11 cellular contexts compared by ENCODE assay signal in the genomic region with DNA sequence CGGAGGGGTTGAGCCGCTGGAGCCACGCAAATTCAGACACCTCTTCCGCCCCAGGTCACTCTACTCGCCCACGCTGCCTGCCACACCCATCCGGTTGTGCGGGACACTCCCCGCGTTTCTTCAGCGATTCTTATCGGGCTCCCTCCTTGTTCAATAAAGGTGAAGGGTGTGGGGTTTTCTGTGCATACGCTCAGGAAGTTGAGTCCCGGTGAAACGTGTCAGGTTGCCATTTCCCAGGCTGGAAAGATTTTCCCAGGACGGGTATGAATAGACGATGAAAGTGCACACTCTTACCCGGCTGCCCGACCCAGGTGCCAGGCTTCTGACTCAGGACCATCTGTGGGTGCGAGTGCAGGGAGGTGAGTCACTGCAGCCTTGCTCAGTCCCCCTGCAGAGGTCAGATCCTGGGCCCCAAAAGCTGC. TPM values are rescaled to one million over a fixed set of nuclear protein-coding genes. Genes with fewer than 3 reads are reported as not detected.
DNase-seq lines count a peak whose midpoint lies in the region; ATAC-seq lines count a peak whose summit lies in the region.
"Had no signal": no experiment of that assay in that cellular context is flagged by ENCODE, and none has a peak within 500 bp of the region (broad histone marks: within the 10 kb centered on the region; RNA-seq: fewer than 3 reads in every experiment).

No MANE protein-coding gene starts in this region.

- H3K4me1 ChIP-seq in trophoblast cell (ENCODE audit: control insufficient read depth in 1 of 2, insufficient read depth in 2 of 2, low read length in 2 of 2): peaks cover 18 to 27% of the 10 kb centered on the region in 2 experiments

- peak; percentile 46 for DNase-seq in NK-92 treated with Interleukin-12 subunit alpha and Interleukin-12 subunit beta, amount 100 ng/mL, for 24 hours (lab: John Stamatoyannopoulos, UW)
- DNase-seq in NK-92 (lab: John Stamatoyannopoulos, UW; ENCODE audit: unreplicated experiment) (no peak), NCI-H226 (peak; percentile 76), dermis blood vessel endothelial cell (peak; percentile 51), trophoblast cell (peak in 1 of 2 donors; percentile 57), T-helper 9 cell (no peak)
- DNase-seq: Karpas-422 had no signal

- no peaks in the 10 kb centered on the region for H3K27me3 ChIP-seq in trophoblast cell (ENCODE audit: insufficient read depth, low read length)
- H3K27me3 ChIP-seq: ascending aorta had no signal

- H2BK12ac ChIP-seq in trophoblast cell (ENCODE audit: low read length): peak overlapping the region; percentile 97

- H2AFZ ChIP-seq in trophoblast cell (ENCODE audit: insufficient read depth, low read length, poor library complexity): no peak overlapping the region

- no peak overlapping the region for H3K27ac ChIP-seq in trophoblast cell (ENCODE audit: low read depth, low read length)
- H3K27ac ChIP-seq: 22Rv1, ascending aorta had no signal

- H2BK5ac ChIP-seq in trophoblast cell (ENCODE audit: low read depth, low read length, poor library complexity): no peak overlapping the region

- H3K4ac ChIP-seq in trophoblast cell (ENCODE audit: low read depth, low read length): peak overlapping the region; percentile 25

- no peak overlapping the region for H3K23ac ChIP-seq in trophoblast cell (ENCODE audit: low read length)

- H3K14ac ChIP-seq in trophoblast cell (ENCODE audit: low read length): peak overlapping the region; percentile 62

- H2BK120ac ChIP-seq in trophoblast cell (ENCODE audit: insufficient read depth, low read length, poor library complexity): peak overlapping the region; percentile 44

- H2AK5ac ChIP-seq in trophoblast cell (ENCODE audit: low read length): peak overlapping the region; percentile 57

- WGBS in trophoblast cell (ENCODE audit: extremely low coverage, insufficient coverage, insufficient read length): no CpG with 5 or more reads among the region's 20 CpGs

- H4K8ac ChIP-seq in trophoblast cell (ENCODE audit: low read depth, low read length): no peak overlapping the region

- no peaks in the 10 kb centered on the region for H3K79me2 ChIP-seq in trophoblast cell (ENCODE audit: control insufficient read depth, insufficient read depth, low read length, poor library complexity)

- H3K79me1 ChIP-seq in trophoblast cell (ENCODE audit: low read length): peaks cover 20% of the 10 kb centered on the region

- H3K36me3 ChIP-seq in trophoblast cell (ENCODE audit: control insufficient read depth in 1 of 2, insufficient read depth in 2 of 2, low read length in 2 of 2): no peaks in the 10 kb centered on the region
- H3K36me3 ChIP-seq: ascending aorta had no signal

- ATAC-seq in GM19351 (IDR thresholded peaks at IDR 0.05; ENCODE audit: unreplicated experiment) (no peak), HG02840 (IDR thresholded peaks at IDR 0.05; ENCODE audit: low FRiP score, unreplicated experiment) (no peak)

- H4K91ac ChIP-seq in trophoblast cell (ENCODE audit: low read depth, low read length): peak overlapping the region; percentile 71

- H4K12ac ChIP-seq in trophoblast cell (ENCODE audit: low read depth, low read length): no peak overlapping the region

- H3K4me2 ChIP-seq in trophoblast cell (ENCODE audit: low read length): no peak overlapping the region

- no peaks in the 10 kb centered on the region for H3K9me3 ChIP-seq in trophoblast cell (ENCODE audit: insufficient read depth, low read depth, low read length)
- H3K9me3 ChIP-seq: ascending aorta had no signal

- no peak overlapping the region for H3K4me3 ChIP-seq in trophoblast cell (ENCODE audit: low read depth, low read length)
- H3K4me3 ChIP-seq: ascending aorta had no signal

- peak overlapping the region; percentile 38 for H3K18ac ChIP-seq in trophoblast cell (ENCODE audit: low read length)

- H3K9ac ChIP-seq in trophoblast cell (ENCODE audit: low read length): no peak overlapping the region

RNA-seq across cellular contexts. Expression of a gene that starts 22.0 kb away (rescaled TPM):
- 101 and 205 TPM in 2 replicates for total RNA-seq in dermis blood vessel endothelial cell
- polyA plus RNA-seq in trophoblast cell (2013): 113 TPM in 2 replicates

Comparison
In these comparisons a context has a peak if more than half of its experiments do, and no peak if none do; other contexts are left out.
1. DNase-seq: peak in NK-92 treated with Interleukin-12 subunit alpha and Interleukin-12 subunit beta, amount 100 ng/mL, for 24 hours (single experiment), NCI-H226 (single experiment) and dermis blood vessel endothelial cell (single experiment); none in NK-92 (single experiment) and T-helper 9 cell (single experiment).